Comparison of ENCODE assay signal across 8 cellular contexts in the genomic region with DNA sequence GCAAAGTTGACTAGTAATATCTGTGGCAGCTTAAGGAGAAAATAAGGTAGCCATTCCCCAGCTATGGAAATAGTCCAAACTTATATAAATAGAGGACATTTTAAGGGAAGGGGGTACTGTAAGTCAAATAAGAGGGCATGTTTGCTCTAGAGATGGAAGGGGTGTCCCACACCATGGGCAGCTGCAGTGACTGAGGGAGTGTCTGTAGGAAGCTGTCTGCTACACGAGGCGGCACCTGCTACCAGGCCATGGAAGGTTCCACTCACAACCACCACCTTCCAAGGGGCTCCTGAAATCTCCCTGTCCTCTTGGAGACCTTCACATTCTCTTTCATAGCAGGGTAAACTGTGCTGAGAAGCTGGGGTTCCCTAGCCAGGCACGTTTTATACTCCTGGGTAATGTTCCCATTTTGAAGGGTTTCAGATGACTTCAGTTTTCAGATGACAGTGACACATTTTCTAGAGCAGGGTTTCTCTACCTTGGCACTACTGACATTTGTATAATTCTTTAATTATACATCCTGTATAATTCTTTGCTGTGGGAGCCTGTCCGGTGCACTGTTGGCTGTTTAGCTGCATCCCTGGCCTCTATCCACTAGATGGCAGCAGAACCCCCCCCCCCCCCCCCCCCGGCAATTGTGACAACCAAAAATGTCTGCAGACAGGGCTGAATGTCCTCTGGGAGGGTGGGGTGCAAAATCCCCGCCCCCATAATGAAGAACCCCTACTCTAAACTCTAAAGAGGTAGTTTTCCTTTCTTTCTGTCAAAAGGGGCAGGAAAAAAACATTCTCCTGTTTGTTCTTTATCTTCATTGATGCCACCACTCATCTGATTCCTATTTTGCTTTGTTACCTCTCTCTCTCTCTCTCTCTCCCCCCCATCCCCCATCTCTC. TPM values are rescaled to one million over a fixed set of nuclear protein-coding genes. Genes with fewer than 3 reads are reported as not detected.
DNase-seq lines count a peak whose midpoint lies in the region; ATAC-seq, FAIRE-seq and TF ChIP-seq lines count a peak whose summit lies in the region.

No MANE protein-coding gene starts in this region.

- peaks cover 3% of the 10 kb centered on the region for H3K27me3 Mint-ChIP-seq in T-helper 1 cell treated with Interleukin-12 subunit alpha and Interleukin-12 subunit beta and Interleukin-4 antibody, amounts not matched to agents 30 μg/mL and 1 μg/mL, for 36 hours (ENCODE audit: low read depth)
- H3K27me3 Mint-ChIP-seq in neural progenitor cell (ENCODE audit: insufficient read depth, low read depth) = no peaks in the 10 kb centered on the region

- H3K4me1 ChIP-seq in endothelial cell of umbilical vein (ENCODE audit: control insufficient read depth, extremely low read depth, insufficient read depth, low read length) (peaks cover 4% of the 10 kb centered on the region), neural progenitor cell (peaks cover 19% of the 10 kb centered on the region)

- no peak for TF ChIP-seq POLR2A in endothelial cell of umbilical vein (IDR thresholded peaks at IDR 0.05; ENCODE audit: low read depth, low read length)

- peaks cover 30% of the 10 kb centered on the region for H3K9me3 Mint-ChIP-seq in T-helper 1 cell treated with Interleukin-12 subunit alpha and Interleukin-12 subunit beta and Interleukin-4 antibody, amounts not matched to agents 30 μg/mL and 1 μg/mL, for 36 hours
- peaks cover 3% of the 10 kb centered on the region for H3K9me3 Mint-ChIP-seq in neural progenitor cell

- DNase-seq in endothelial cell of umbilical vein (ENCODE audit: low read depth, low spot score) (peak; percentile 17), neural progenitor cell (ENCODE audit: low spot score) (peak; percentile 17), NCI-H446 (lab: John Stamatoyannopoulos, UW) (no peak)

- peaks cover 61% of the 10 kb centered on the region for H3K4me1 Mint-ChIP-seq in T-helper 1 cell treated with Interleukin-12 subunit alpha and Interleukin-12 subunit beta and Interleukin-4 antibody, amounts not matched to agents 30 μg/mL and 1 μg/mL, for 36 hours (ENCODE audit: low read depth)
- peaks cover 8% of the 10 kb centered on the region for H3K4me1 Mint-ChIP-seq in neural progenitor cell

- intact Hi-C loops in endothelial cell of umbilical vein (cut with micrococcal nuclease) = loop anchor here (1.0 kb wide), 3 partner anchors 90 to 217 kb away; no protein-coding TSS in a partner anchor

- H3K4me3 ChIP-seq in endothelial cell of umbilical vein (replicated peaks in 1 of 3; ENCODE audit: insufficient read depth in 1 of 3, low read depth in 1 of 3, low read length in 3 of 3) (no peak overlapping the region), neural progenitor cell (no peak overlapping the region)

- peak; percentile 21 for FAIRE-seq in endothelial cell of umbilical vein (lab: Jason Lieb, UNC)

- H3K79me2 ChIP-seq in endothelial cell of umbilical vein (ENCODE audit: control insufficient read depth, insufficient read depth, low read length) (no peaks in the 10 kb centered on the region), neural progenitor cell (ENCODE audit: low read depth) (no peaks in the 10 kb centered on the region)

- H3K36me3 ChIP-seq in endothelial cell of umbilical vein (ENCODE audit: control insufficient read depth in 2 of 2, extremely low read depth in 1 of 2, insufficient read depth in 2 of 2, low read length in 2 of 2) = no peaks in the 10 kb centered on the region
- no peaks in the 10 kb centered on the region for H3K36me3 ChIP-seq in neural progenitor cell

- H3K4me2 ChIP-seq in endothelial cell of umbilical vein (ENCODE audit: insufficient read depth, low read length) (no peak overlapping the region), neural progenitor cell (no peak overlapping the region)

- TF ChIP-seq CTCF in C4-2B (conservative IDR thresholded peaks at IDR 0.05) (peak; percentile 92), endothelial cell of umbilical vein (IDR thresholded peaks at IDR 0.05; ENCODE audit: extremely low read depth in 1 of 2, insufficient read depth in 1 of 2, low read depth in 1 of 2, low read length in 2 of 2) (peak; percentile 45 to 69), neural progenitor cell (IDR thresholded peaks at IDR 0.05) (peak; percentile 55)

- peak overlapping the region; percentile 1 for H3K4me3 Mint-ChIP-seq in T-helper 1 cell treated with Interleukin-12 subunit alpha and Interleukin-12 subunit beta and Interleukin-4 antibody, amounts not matched to agents 30 μg/mL and 1 μg/mL, for 36 hours
- H3K4me3 Mint-ChIP-seq in neural progenitor cell = no peak overlapping the region

- H3K9me3 ChIP-seq in endothelial cell of umbilical vein (replicated peaks; ENCODE audit: control insufficient read depth, insufficient read depth, low read length) (no peaks in the 10 kb centered on the region), neural progenitor cell (ENCODE audit: low read depth) (no peaks in the 10 kb centered on the region)

- peaks cover 11% of the 10 kb centered on the region for H3F3A ChIP-seq in neural progenitor cell (ENCODE audit: low read depth)

- CTCF ChIA-PET in endothelial cell of umbilical vein (lab: Charles Lee) = interaction anchor here (0.6 to 2.9 kb wide), 43 partner anchors 9 to 877 kb away, joined by 3 to 53 read pairs (median 4); a partner anchor contains a TSS

- POLR2A ChIA-PET in endothelial cell of umbilical vein (lab: Charles Lee) = interaction anchor here (0.5 to 0.6 kb wide), 2 partner anchors 115 to 199 kb away, joined by 5 to 8 read pairs; no protein-coding TSS in a partner anchor

- no peaks in the 10 kb centered on the region for H3K9me1 ChIP-seq in endothelial cell of umbilical vein (replicated peaks; ENCODE audit: control insufficient read depth, extremely low read depth, insufficient read depth, low read length)

- peak overlapping the region; percentile 84 for H3K27ac Mint-ChIP-seq in T-helper 1 cell treated with Interleukin-12 subunit alpha and Interleukin-12 subunit beta and Interleukin-4 antibody, amounts not matched to agents 30 μg/mL and 1 μg/mL, for 36 hours
- no peak overlapping the region for H3K27ac Mint-ChIP-seq in neural progenitor cell

- H3K27ac ChIP-seq in C4-2B (no peak overlapping the region), endothelial cell of umbilical vein (ENCODE audit: insufficient read depth, low read depth, low read length) (no peak overlapping the region), neural progenitor cell (no peak overlapping the region)

- no peaks in the 10 kb centered on the region for H4K20me1 ChIP-seq in endothelial cell of umbilical vein (replicated peaks; ENCODE audit: control insufficient read depth, extremely low read depth, insufficient read depth, low read length)
- H4K20me1 ChIP-seq in neural progenitor cell (ENCODE audit: low read depth) = no peaks in the 10 kb centered on the region

- peak overlapping the region; percentile 21 for H2AFZ ChIP-seq in endothelial cell of umbilical vein (ENCODE audit: low read depth, low read length)
- H2AFZ ChIP-seq in neural progenitor cell (replicated peaks) = no peak overlapping the region

- no peaks in the 10 kb centered on the region for H3K27me3 ChIP-seq in endothelial cell of umbilical vein (ENCODE audit: control insufficient read depth in 2 of 2, insufficient read depth in 2 of 2, low read length in 2 of 2)
- no peaks in the 10 kb centered on the region for H3K27me3 ChIP-seq in neural progenitor cell

- H3K36me3 Mint-ChIP-seq in T-helper 1 cell treated with Interleukin-12 subunit alpha and Interleukin-12 subunit beta and Interleukin-4 antibody, amounts not matched to agents 30 μg/mL and 1 μg/mL, for 36 hours (ENCODE audit: low read depth) = peaks cover 44% of the 10 kb centered on the region
- H3K36me3 Mint-ChIP-seq in neural progenitor cell = no peaks in the 10 kb centered on the region

- no TSS peak for BruUV-seq in endothelial cell of umbilical vein (replicated peaks; lab: Mats Ljungman, UMichigan)

- H3K9ac ChIP-seq in endothelial cell of umbilical vein (replicated peaks; ENCODE audit: extremely low read depth, insufficient read depth, low read length) = no peak overlapping the region
- H3K9ac ChIP-seq in neural progenitor cell = no peak overlapping the region

- dilution Hi-C loops in endothelial cell of umbilical vein (cut with MboI; ENCODE audit: extremely low pct_ligation_motif_present, low sequenced_read_pairs) = no loop called here

- ATAC-seq in GM21723 (IDR thresholded peaks at IDR 0.05; ENCODE audit: unreplicated experiment) (peak; percentile 56), HG03565 (IDR thresholded peaks at IDR 0.05; ENCODE audit: unreplicated experiment) (no peak), GM21515 (IDR thresholded peaks at IDR 0.05; ENCODE audit: unreplicated experiment) (no peak)

TF ChIP-seq in endothelial cell of umbilical vein, 7 proteins besides CTCF, POLR2A, EP300 and RAD21:
- TF ChIP-seq EZH2 (IDR thresholded peaks at IDR 0.05; ENCODE audit: borderline replicate concordance, low read depth, low read length, severe bottlenecking) (no peak), FOS (IDR thresholded peaks at IDR 0.05; ENCODE audit: borderline replicate concordance, insufficient read depth, low read length) (no peak), JUN (IDR thresholded peaks at IDR 0.05; ENCODE audit: borderline replicate concordance, insufficient read depth, insufficient read length, low read depth) (no peak), GATA2 (IDR thresholded peaks at IDR 0.05; ENCODE audit: insufficient read depth, insufficient read length, low read depth, low read length) (no peak), MYC (IDR thresholded peaks at IDR 0.05; ENCODE audit: low read depth, low read length) (no peak), POLR2AphosphoS5 (IDR thresholded peaks at IDR 0.05; ENCODE audit: insufficient read depth, low read depth, low read length) (no peak)
- TF ChIP-seq, protein P1, sequence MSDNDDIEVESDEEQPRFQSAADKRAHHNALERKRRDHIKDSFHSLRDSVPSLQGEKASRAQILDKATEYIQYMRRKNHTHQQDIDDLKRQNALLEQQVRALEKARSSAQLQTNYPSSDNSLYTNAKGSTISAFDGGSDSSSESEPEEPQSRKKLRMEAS (IDR thresholded peaks at IDR 0.05; ENCODE audit: insufficient read depth, insufficient read length) = no peak

RNA-seq across cellular contexts. Expression of a gene that starts 11.6 kb away (rescaled TPM):
- total RNA-seq in endothelial cell of umbilical vein (0.49 and 1.2 TPM in 2 replicates), neural progenitor cell (ENCODE audit: low replicate concordance) (not detected in 2 replicates)
- 0.33 TPM in 2 replicates for polyA plus RNA-seq in endothelial cell of umbilical vein
- 0.10 and 0.15 TPM in 2 replicates for polyA plus RNA-seq in endothelial cell of umbilical vein (2011; cell fraction: cytosol; rRNA removed)
- 1.5 and 2.0 TPM in 2 replicates for polyA plus RNA-seq in endothelial cell of umbilical vein (2011; cell fraction: nucleus; rRNA removed)
- polyA plus RNA-seq in endothelial cell of umbilical vein (2012) = 0.31 and 0.39 TPM in 2 replicates
- 0.45 TPM in 1 of 2 replicates, not detected in the other for polyA minus RNA-seq in endothelial cell of umbilical vein
- not detected for polyA minus RNA-seq in endothelial cell of umbilical vein (2011; cell fraction: cytosol; rRNA and poly(A)+ RNA removed)
- polyA minus RNA-seq in endothelial cell of umbilical vein (2011; cell fraction: nucleus; rRNA and poly(A)+ RNA removed) = 1.2 TPM in 2 replicates

Comparison
In these comparisons a context has a peak if more than half of its experiments do, and no peak if none do; other contexts are left out.
1. DNase-seq: peak in endothelial cell of umbilical vein (single experiment) and neural progenitor cell (single experiment); none in NCI-H446 (0 of 2).
2. Peak in every context shown above with its lines, with median percentiles within 50 percentile points of each other: CTCF ChIP-seq.